8 cellular contexts compared by ENCODE assay signal in genomic region chr19:44914436-44915206, GRCh38. TPM values are rescaled to one million over a fixed set of nuclear protein-coding genes. Genes with fewer than 3 reads are reported as not detected.
DNase-seq lines count a peak whose midpoint lies in the region; ATAC-seq and TF ChIP-seq lines count a peak whose summit lies in the region.
"Not testable (repeated sequence)": the region's sequence is repeated elsewhere in the genome, so short reads cannot be mapped to it uniquely, and the experiment has no call there.

Gene APOC1 (plus strand): TSS chr19:44914608. CDS start chr19:44914892, 284 bp downstream.

- H3K4me1 ChIP-seq in IMR-90 (ENCODE audit: control insufficient read depth, insufficient read depth, low read length) = peaks cover 12% of the 10 kb centered on the region
- H3K4me1 ChIP-seq in OCI-LY1 (ENCODE audit: insufficient read depth, low read length, severe bottlenecking) = not testable (repeated sequence)

- H3K18ac ChIP-seq in IMR-90 (ENCODE audit: low read depth, low read length) = not testable (repeated sequence)

- not testable (repeated sequence) for H2BK5ac ChIP-seq in IMR-90 (ENCODE audit: low read depth, low read length, poor library complexity, severe bottlenecking)

- peak within 1 kb of the TSS; percentile 26; the same call in 1 of the 2 replicates for H3K23ac ChIP-seq in IMR-90 (ENCODE audit: low read depth, low read length)

- not testable (repeated sequence) for H3K79me1 ChIP-seq in IMR-90 (ENCODE audit: low read depth in 1 of 2, low read length in 2 of 2)

- not testable (repeated sequence) for H3K36me3 ChIP-seq in IMR-90 (ENCODE audit: control insufficient read depth, insufficient read depth, low read length); OCI-LY1 (ENCODE audit: insufficient read depth, low read length)

- H2AFZ ChIP-seq in IMR-90 (replicated peaks; ENCODE audit: low read length, poor library complexity) = peak within 1 kb of the TSS; percentile 94
- H2AFZ ChIP-seq in OCI-LY1 (ENCODE audit: low read length) = not testable (repeated sequence)

- BruUV-seq in IMR-90 (replicated peaks; lab: Mats Ljungman, UMichigan) = not testable (repeated sequence)

- peak within 1 kb of the TSS; percentile 16 for H2AK9ac ChIP-seq in IMR-90 (replicated peaks; ENCODE audit: low read depth, low read length, poor library complexity)

- H3F3A ChIP-seq in OCI-LY1 (ENCODE audit: insufficient read depth, low read length) = not testable (repeated sequence)

- not testable (repeated sequence) for H3K9me3 ChIP-seq in IMR-90 (ENCODE audit: control insufficient read depth, insufficient read depth, low read length); OCI-LY1 (ENCODE audit: low read length)

- intact Hi-C loops in IMR-90 (cut with micrococcal nuclease) = not testable (repeated sequence)

- peak within 1 kb of the TSS; percentile 8; the same call in 1 of the 3 replicates for H2BK15ac ChIP-seq in IMR-90 (ENCODE audit: low read depth, low read length)

- peak within 1 kb of the TSS; percentile 70; the same call in 1 of the 2 replicates for H2BK120ac ChIP-seq in IMR-90 (ENCODE audit: low read depth, low read length)

- H3K9me2 ChIP-seq in OCI-LY1 (ENCODE audit: low read depth, low read length) = not testable (repeated sequence)

- TF ChIP-seq RAD21 in IMR-90 (IDR thresholded peaks at IDR 0.05; ENCODE audit: low read length) = not testable (repeated sequence)

- peak within 1 kb of the TSS; percentile 85; the same call in 1 of the 2 replicates for H2AK5ac ChIP-seq in IMR-90 (ENCODE audit: low read depth, low read length)

- H3K27ac ChIP-seq in IMR-90 (ENCODE audit: insufficient read depth, low read length); OCI-LY1 (ENCODE audit: low read depth, low read length, poor library complexity, severe bottlenecking): not testable (repeated sequence)

- peak within 1 kb of the TSS; percentile 55 to 86; a peak in 3 of 4 replicates for H4K8ac ChIP-seq in IMR-90 (ENCODE audit: low read depth in 2 of 2, low read length in 2 of 2)

- no CpG with 5 or more reads among the region's 28 CpGs for WGBS in IMR-90 (ENCODE audit: extremely low coverage in 2 of 2, insufficient read length in 1 of 2), 2 experiments

- not testable (repeated sequence) for H4K20me1 ChIP-seq in IMR-90 (ENCODE audit: insufficient read depth, low read length); OCI-LY1 (ENCODE audit: insufficient read depth, low read length)

- ATAC-seq in GM21528 (IDR thresholded peaks at IDR 0.05; ENCODE audit: low FRiP score, unreplicated experiment) (peak; percentile 92), IMR-90 (ENCODE audit: low read depth) (peak; percentile 94)

- TF ChIP-seq CTCF in IMR-90 (conservative IDR thresholded peaks at IDR 0.05; ENCODE audit: low read depth, low read length); OCI-LY1 (IDR thresholded peaks at IDR 0.05; ENCODE audit: low read length); epithelial cell of esophagus (IDR thresholded peaks at IDR 0.05; ENCODE audit: insufficient read depth, low read depth, low read length, missing control alignments): not testable (repeated sequence)

- H4K91ac ChIP-seq in IMR-90 (ENCODE audit: insufficient read depth, low read depth, low read length) = peak within 1 kb of the TSS; percentile 31; the same call in 1 of the 2 replicates

- H3K9me1 ChIP-seq in IMR-90 (ENCODE audit: insufficient read depth, low read length) = not testable (repeated sequence)

- TF ChIP-seq POLR2A in IMR-90 (IDR thresholded peaks at IDR 0.05; ENCODE audit: low read depth, low read length) = not testable (repeated sequence)

- peak within 1 kb of the TSS; percentile 4; the same call in 1 of the 2 replicates for H3K14ac ChIP-seq in IMR-90 (replicated peaks; ENCODE audit: low read depth, low read length)

- POLR2A ChIA-PET in IMR-90 (lab: Charles Lee; ENCODE audit: unreplicated experiment) = not testable (repeated sequence)

- peak within 1 kb of the TSS; percentile 55 for H3K4ac ChIP-seq in IMR-90 (ENCODE audit: low read depth, low read length)

- H2BK20ac ChIP-seq in IMR-90 (ENCODE audit: low read depth, low read length) = not testable (repeated sequence)

- H3K4me2 ChIP-seq in IMR-90 (ENCODE audit: low read depth, low read length) = peak within 1 kb of the TSS; percentile 57
- peak within 1 kb of the TSS; percentile 20 for H3K4me2 ChIP-seq in OCI-LY1 (ENCODE audit: low read length)

- dilution Hi-C loops in IMR-90 (cut with HindIII; ENCODE audit: low sequenced_read_pairs, unreplicated experiment) = not testable (repeated sequence)

- H3K27me3 ChIP-seq in IMR-90 (ENCODE audit: control insufficient read depth, insufficient read depth, low read length); OCI-LY1 (ENCODE audit: insufficient read depth, low read length): not testable (repeated sequence)

- H3K79me2 ChIP-seq in OCI-LY1 (ENCODE audit: insufficient read depth, low read length) = not testable (repeated sequence)

- H3K9ac ChIP-seq in IMR-90 (ENCODE audit: low read depth, low read length) = peak within 1 kb of the TSS; percentile 7; the same call in 1 of the 2 replicates
- not testable (repeated sequence) for H3K9ac ChIP-seq in OCI-LY1 (ENCODE audit: low read length)

- in situ Hi-C loops in IMR-90 (cut with MboI; ENCODE audit: low sequenced_read_pairs) = loop anchor here (5.0 kb wide), 1 partner anchor 38 kb away; no protein-coding TSS in a partner anchor

- DNase-seq in COR-L47 (lab: John Stamatoyannopoulos, UW) = peak; percentile 68
- DNase-seq in IMR-90 = peak; percentile 73
- DNase-seq in activated T-cell treated with anti-CD3 and anti-CD28 coated beads for 1 hour (ENCODE audit: low read depth) = peak; percentile 55
- DNase-seq in epithelial cell of esophagus (ENCODE audit: low read depth) = peak; percentile 83
- peak; percentile 70 for DNase-seq in middle frontal gyrus (ENCODE audit: extremely low spot score, low spot score)
- DNase-seq in stimulated activated CD8-positive, alpha-beta memory T cell treated with anti-CD3 and anti-CD28 coated beads, Interleukin-15, amount 100 ng/mL, for 24 hours (ENCODE audit: low read depth) = peak; percentile 35

- CTCF ChIA-PET in IMR-90 (lab: Yijun Ruan, JAX) = not testable (repeated sequence)

- H4K5ac ChIP-seq in IMR-90 (ENCODE audit: low read depth, low read length) = peak within 1 kb of the TSS; percentile 58

- H3K4me3 ChIP-seq in IMR-90 (ENCODE audit: insufficient read depth, low read depth, low read length) (peak within 1 kb of the TSS; percentile 42), epithelial cell of esophagus (ENCODE audit: low read length) (peak within 1 kb of the TSS; percentile 63)
- H3K4me3 ChIP-seq in OCI-LY1 (ENCODE audit: low read depth, low read length, poor library complexity, severe bottlenecking) = not testable (repeated sequence)

- peak within 1 kb of the TSS; percentile 17; the same call in 1 of the 2 replicates for H3K56ac ChIP-seq in IMR-90 (ENCODE audit: extremely low read depth, insufficient read depth, low read length)

TF ChIP-seq in IMR-90, 13 proteins besides CTCF, POLR2A, EP300 and RAD21:
- 0 out of 2 replicates have a peak, but pooled peaks have one; percentile 5 for TF ChIP-seq FOS (IDR thresholded peaks at IDR 0.05; ENCODE audit: low read depth, low read length)
- peak; percentile 97 for TF ChIP-seq RFX5 (IDR thresholded peaks at IDR 0.05; ENCODE audit: low read depth, low read length)

RNA-seq across cellular contexts. Expression of gene APOC1, which starts in this region (rescaled TPM):
- total RNA-seq in IMR-90 (2012; rRNA removed) = not detected in 2 replicates
- 1.1 and 1.4 TPM in 2 replicates for polyA plus RNA-seq in IMR-90 (2012; rRNA removed)
- 1.8 and 2.4 TPM in 2 replicates for polyA plus RNA-seq in IMR-90 (2012; cell fraction: cytosol; rRNA removed)
- 0.34 TPM in 1 of 2 replicates, not detected in the other for polyA plus RNA-seq in IMR-90 (2012; cell fraction: nucleus; rRNA removed; ENCODE audit: low replicate concordance)
